ENCODE assay signal across 25 cellular contexts in genomic region chr2:238407566-238407965, GRCh38.
"Had no signal": no experiment of that assay in that cellular context is flagged by ENCODE, and none has a peak within 500 bp of the region (broad histone marks: within the 10 kb centered on the region; RNA-seq: fewer than 3 reads in every experiment).

No MANE protein-coding gene starts in this region.

- H3K27me3 Mint-ChIP-seq: activated CD4-positive, alpha-beta memory T cell treated with anti-CD3 and anti-CD28 coated beads, Interleukin-2, amount 10 ng/mL, durations not matched to agents 7 days and 5 days; activated CD4-positive, alpha-beta T cell treated with anti-CD3 and anti-CD28 coated beads for 36 hours; activated naive CD4-positive, alpha-beta T cell treated with anti-CD3 and anti-CD28 coated beads, Interleukin-2, amount 10 ng/mL, durations not matched to agents 7 days and 5 days; activated naive CD8-positive, alpha-beta T cell treated with anti-CD3 and anti-CD28 coated beads for 36 hours; activated T-helper 17 cell treated with anti-CD3 and anti-CD28 coated beads, Interleukin-2, amount 50 U/mL, for 72 hours had no signal

- H3K27me3 ChIP-seq: brain microvascular endothelial cell, SJCRH30 had no signal

- H3K9me3 Mint-ChIP-seq: activated CD4-positive, alpha-beta memory T cell treated with anti-CD3 and anti-CD28 coated beads, Interleukin-2, amount 10 ng/mL, durations not matched to agents 7 days and 5 days; activated naive CD4-positive, alpha-beta T cell treated with anti-CD3 and anti-CD28 coated beads, Interleukin-2, amount 10 ng/mL, durations not matched to agents 7 days and 5 days; activated naive CD8-positive, alpha-beta T cell treated with anti-CD3 and anti-CD28 coated beads for 36 hours; activated T-helper 17 cell treated with anti-CD3 and anti-CD28 coated beads, Interleukin-2, amount 50 U/mL, for 72 hours had no signal

- H3K4me3 Mint-ChIP-seq: activated CD4-positive, alpha-beta memory T cell treated with anti-CD3 and anti-CD28 coated beads, Interleukin-2, amount 10 ng/mL, durations not matched to agents 7 days and 5 days; activated CD4-positive, alpha-beta T cell treated with anti-CD3 and anti-CD28 coated beads for 36 hours; activated naive CD4-positive, alpha-beta T cell treated with anti-CD3 and anti-CD28 coated beads, Interleukin-2, amount 10 ng/mL, durations not matched to agents 7 days and 5 days; activated naive CD8-positive, alpha-beta T cell treated with anti-CD3 and anti-CD28 coated beads for 36 hours; activated T-helper 17 cell treated with anti-CD3 and anti-CD28 coated beads, Interleukin-2, amount 50 U/mL, for 72 hours had no signal

- H3K4me2 ChIP-seq: SK-N-SH had no signal

- H3K4me1 ChIP-seq: SJCRH30 had no signal

- H3K27ac ChIP-seq: brain microvascular endothelial cell, SJCRH30, VCaP had no signal

- H3K36me3 ChIP-seq: brain microvascular endothelial cell, SJCRH30 had no signal

- H3K9ac ChIP-seq: SK-N-SH had no signal

- H3K36me3 Mint-ChIP-seq: activated naive CD4-positive, alpha-beta T cell treated with anti-CD3 and anti-CD28 coated beads, Interleukin-2, amount 10 ng/mL, durations not matched to agents 7 days and 5 days; activated naive CD8-positive, alpha-beta T cell treated with anti-CD3 and anti-CD28 coated beads for 36 hours had no signal

- DNase-seq: activated CD4-positive, alpha-beta memory T cell treated with anti-CD3 and anti-CD28 coated beads, Interleukin-2, amount 10 ng/mL, durations not matched to agents 7 days and 5 days; activated CD4-positive, alpha-beta T cell treated with anti-CD3 and anti-CD28 coated beads for 36 hours; activated CD4-positive, alpha-beta T cell treated with anti-CD3 and anti-CD28 coated beads, Interleukin-2, amount 50 U/mL, for 1 hour; activated gamma-delta T cell; activated naive CD4-positive, alpha-beta T cell treated with anti-CD3 and anti-CD28 coated beads, Interleukin-2, amount 10 ng/mL, durations not matched to agents 7 days and 5 days; activated naive CD8-positive, alpha-beta T cell treated with anti-CD3 and anti-CD28 coated beads for 36 hours; activated T-cell treated with anti-CD3 and anti-CD28 coated beads for 4 hours; activated T-cell treated with anti-CD3 and anti-CD28 coated beads, Interleukin-2, amount 50 U/mL, for 48 hours; brain microvascular endothelial cell; cerebellar nuclear complex; MM.1S; NCI-H1105; NCI-H1436; NCI-H187; NCI-H2081; NCI-H524 treated with DMSO at 0.1 percent for 48 hours; NCI-H748 treated with DMSO at 0.1 percent for 48 hours; NK-92 treated with Interleukin-12 subunit alpha and Interleukin-12 subunit beta, amount 100 ng/mL, for 24 hours; OCI-M1; RPMI8226; SJCRH30; SK-N-SH; T-helper 1 cell had no signal

- H3K9me3 ChIP-seq: SJCRH30, SK-N-SH had no signal

- H3K27ac Mint-ChIP-seq: activated CD4-positive, alpha-beta memory T cell treated with anti-CD3 and anti-CD28 coated beads, Interleukin-2, amount 10 ng/mL, durations not matched to agents 7 days and 5 days; activated CD4-positive, alpha-beta T cell treated with anti-CD3 and anti-CD28 coated beads for 36 hours; activated naive CD4-positive, alpha-beta T cell treated with anti-CD3 and anti-CD28 coated beads, Interleukin-2, amount 10 ng/mL, durations not matched to agents 7 days and 5 days; activated naive CD8-positive, alpha-beta T cell treated with anti-CD3 and anti-CD28 coated beads for 36 hours; activated T-helper 17 cell treated with anti-CD3 and anti-CD28 coated beads, Interleukin-2, amount 50 U/mL, for 72 hours had no signal

- H3K4me3 ChIP-seq: SJCRH30 had no signal

- H3K4me1 Mint-ChIP-seq: activated CD4-positive, alpha-beta T cell treated with anti-CD3 and anti-CD28 coated beads for 36 hours; activated T-helper 17 cell treated with anti-CD3 and anti-CD28 coated beads, Interleukin-2, amount 50 U/mL, for 72 hours had no signal
